In the genomic region with DNA sequence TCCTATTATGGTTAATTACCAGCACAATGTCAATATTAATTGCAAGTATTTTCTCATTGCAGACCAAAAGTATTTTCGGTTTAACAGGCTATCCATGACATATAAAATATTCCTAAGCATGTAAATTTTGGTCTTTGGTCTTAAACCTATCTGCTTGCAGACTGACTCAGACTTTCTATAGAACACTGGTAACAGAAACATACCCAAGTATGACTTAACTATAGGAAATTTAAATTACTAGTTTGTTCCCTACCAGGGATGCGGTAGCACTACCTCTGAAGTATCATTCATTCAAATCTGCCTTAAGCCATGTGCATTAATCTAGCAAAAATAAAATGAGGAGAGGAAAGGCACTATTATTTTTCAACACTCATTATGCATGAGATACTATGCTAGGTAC, we compare ENCODE assay signal across 18 cellular contexts. TPM values are rescaled to one million over a fixed set of nuclear protein-coding genes. Genes with fewer than 3 reads are reported as not detected.
DNase-seq lines count a peak whose midpoint lies in the region; ATAC-seq, FAIRE-seq and TF ChIP-seq lines count a peak whose summit lies in the region.
"Had no signal": no experiment of that assay in that cellular context is flagged by ENCODE, and none has a peak within 500 bp of the region (broad histone marks: within the 10 kb centered on the region; RNA-seq: fewer than 3 reads in every experiment).

No MANE protein-coding gene starts in this region.

- H3K27ac Mint-ChIP-seq in activated T-cell treated with anti-CD3 and anti-CD28 coated beads, Interleukin-2, amount 50 U/mL, for 72 hours = peak overlapping the region; percentile 86
- peak overlapping the region; percentile 54 for H3K27ac Mint-ChIP-seq in activated naive CD8-positive, alpha-beta T cell treated with anti-CD3 and anti-CD28 coated beads for 36 hours
- peak overlapping the region; percentile 76 for H3K27ac Mint-ChIP-seq in stimulated activated naive CD8-positive, alpha-beta T cell treated with anti-CD3 and anti-CD28 coated beads, Interleukin-15, Interleukin-2, amounts not matched to agents 100 ng/mL and 50 ng/mL, for 24 hours

- no peak overlapping the region for H3K9ac ChIP-seq in MM.1S (ENCODE audit: low read length)

- H3F3A ChIP-seq in MM.1S (ENCODE audit: insufficient read depth, low read length) = peaks cover 12% of the 10 kb centered on the region

- no peak for DNase-seq in activated T-cell treated with anti-CD3 and anti-CD28 coated beads, Interleukin-2, amount 50 U/mL, for 72 hours
- no peak for DNase-seq in activated T-cell treated with anti-CD3 and anti-CD28 coated beads, Interleukin-2, amount 50 U/mL, for 48 hours
- DNase-seq in GM19239 (ENCODE audit: insufficient read length, low spot score) (no peak), MM.1S (no peak)
- no peak for DNase-seq in activated naive CD8-positive, alpha-beta T cell treated with anti-CD3 and anti-CD28 coated beads for 36 hours
- DNase-seq: AML-193, EL, KBM-7, MG63, NCI-H1105 treated with DMSO at 0.1 percent for 48 hours, NCI-H187 treated with DMSO at 0.1 percent for 48 hours, NCI-H2171, NCI-H446 treated with DMSO at 0.1 percent for 48 hours, SIG-M5 had no signal

- peak; percentile 23 to 25 for ATAC-seq in activated T-cell treated with anti-CD3 and anti-CD28 coated beads, Interleukin-2, amount 50 U/mL, for 72 hours (replicated peaks in 1 of 2)
- ATAC-seq in HG02852 (IDR thresholded peaks at IDR 0.05; ENCODE audit: unreplicated experiment) = no peak

- no peaks in the 10 kb centered on the region for H4K20me1 ChIP-seq in MM.1S (ENCODE audit: insufficient read depth, low read length)

- no peak for TF ChIP-seq CTCF in MM.1S (IDR thresholded peaks at IDR 0.05; ENCODE audit: low read length)

- no peaks in the 10 kb centered on the region for H3K27me3 ChIP-seq in MM.1S (replicated peaks; ENCODE audit: insufficient read depth, low read length)
- H3K27me3 ChIP-seq: MG63 had no signal

- peak overlapping the region; percentile 50 to 52 for H3K4me3 Mint-ChIP-seq in activated T-cell treated with anti-CD3 and anti-CD28 coated beads, Interleukin-2, amount 50 U/mL, for 72 hours
- peak overlapping the region; percentile 14 for H3K4me3 Mint-ChIP-seq in activated naive CD8-positive, alpha-beta T cell treated with anti-CD3 and anti-CD28 coated beads for 36 hours
- H3K4me3 Mint-ChIP-seq in stimulated activated naive CD8-positive, alpha-beta T cell treated with anti-CD3 and anti-CD28 coated beads, Interleukin-15, Interleukin-2, amounts not matched to agents 100 ng/mL and 50 ng/mL, for 24 hours = peak overlapping the region; percentile 47

- peaks cover 32% of the 10 kb centered on the region for H3K4me1 ChIP-seq in MM.1S (ENCODE audit: low read length)

- H3K4me3 ChIP-seq in MM.1S (ENCODE audit: low read length) = no peak overlapping the region
- H3K4me3 ChIP-seq: MG63 had no signal

- peaks cover 9% of the 10 kb centered on the region; the same call in 1 of the 2 replicates for H3K36me3 ChIP-seq in MM.1S (replicated peaks; ENCODE audit: insufficient read depth, low read length)

- H3K9me3 ChIP-seq in MM.1S (replicated peaks; ENCODE audit: insufficient read depth, low read length) = no peaks in the 10 kb centered on the region
- H3K9me3 ChIP-seq: MG63 had no signal

- no peak overlapping the region for H2AFZ ChIP-seq in MM.1S (ENCODE audit: low read length)

- H3K9me3 Mint-ChIP-seq in activated T-cell treated with anti-CD3 and anti-CD28 coated beads, Interleukin-2, amount 50 U/mL, for 72 hours = no peaks in the 10 kb centered on the region
- H3K9me3 Mint-ChIP-seq in activated naive CD8-positive, alpha-beta T cell treated with anti-CD3 and anti-CD28 coated beads for 36 hours = no peaks in the 10 kb centered on the region
- H3K9me3 Mint-ChIP-seq in stimulated activated naive CD8-positive, alpha-beta T cell treated with anti-CD3 and anti-CD28 coated beads, Interleukin-15, Interleukin-2, amounts not matched to agents 100 ng/mL and 50 ng/mL, for 24 hours = no peaks in the 10 kb centered on the region

- H3K9me2 ChIP-seq in MM.1S (replicated peaks; ENCODE audit: insufficient read depth, low read length) = no peaks in the 10 kb centered on the region

- H3K27ac ChIP-seq in MM.1S (ENCODE audit: low read length) = no peak overlapping the region
- H3K27ac ChIP-seq: HL-60 had no signal

- FAIRE-seq in GM19239 (lab: Jason Lieb, UNC) = peak; percentile 18
- FAIRE-seq: H1 had no signal

- peaks cover 71% of the 10 kb centered on the region for H3K4me1 Mint-ChIP-seq in activated T-cell treated with anti-CD3 and anti-CD28 coated beads, Interleukin-2, amount 50 U/mL, for 72 hours (ENCODE audit: low read depth)
- H3K4me1 Mint-ChIP-seq in activated naive CD8-positive, alpha-beta T cell treated with anti-CD3 and anti-CD28 coated beads for 36 hours = peaks cover 47% of the 10 kb centered on the region
- peaks cover 71% of the 10 kb centered on the region for H3K4me1 Mint-ChIP-seq in stimulated activated naive CD8-positive, alpha-beta T cell treated with anti-CD3 and anti-CD28 coated beads, Interleukin-15, Interleukin-2, amounts not matched to agents 100 ng/mL and 50 ng/mL, for 24 hours (ENCODE audit: low read depth)

- H3K4me2 ChIP-seq in MM.1S (ENCODE audit: low read depth, low read length) = no peak overlapping the region

- peaks cover 19% of the 10 kb centered on the region for H3K79me2 ChIP-seq in MM.1S (ENCODE audit: low read length)

- H3K27me3 Mint-ChIP-seq in activated T-cell treated with anti-CD3 and anti-CD28 coated beads, Interleukin-2, amount 50 U/mL, for 72 hours (ENCODE audit: low read depth) = no peaks in the 10 kb centered on the region
- H3K27me3 Mint-ChIP-seq in activated naive CD8-positive, alpha-beta T cell treated with anti-CD3 and anti-CD28 coated beads for 36 hours = no peaks in the 10 kb centered on the region
- H3K27me3 Mint-ChIP-seq in stimulated activated naive CD8-positive, alpha-beta T cell treated with anti-CD3 and anti-CD28 coated beads, Interleukin-15, Interleukin-2, amounts not matched to agents 100 ng/mL and 50 ng/mL, for 24 hours = no peaks in the 10 kb centered on the region

- H3K36me3 Mint-ChIP-seq in activated T-cell treated with anti-CD3 and anti-CD28 coated beads, Interleukin-2, amount 50 U/mL, for 72 hours (ENCODE audit: insufficient read depth in 2 of 2) = peaks cover 11 to 31% of the 10 kb centered on the region in 2 donors
- peaks cover 38% of the 10 kb centered on the region for H3K36me3 Mint-ChIP-seq in activated naive CD8-positive, alpha-beta T cell treated with anti-CD3 and anti-CD28 coated beads for 36 hours
- H3K36me3 Mint-ChIP-seq in stimulated activated naive CD8-positive, alpha-beta T cell treated with anti-CD3 and anti-CD28 coated beads, Interleukin-15, Interleukin-2, amounts not matched to agents 100 ng/mL and 50 ng/mL, for 24 hours (ENCODE audit: low read depth) = peaks cover 67% of the 10 kb centered on the region

RNA-seq across cellular contexts. Expression of gene TAF1A, which starts 2.9 kb away (rescaled TPM):
- total RNA-seq in activated T-cell treated with anti-CD3 and anti-CD28 coated beads, Interleukin-2, amount 50 U/mL, for 72 hours = 10 to 100 TPM; 12.0 to 15.1 TPM
- total RNA-seq in activated naive CD8-positive, alpha-beta T cell treated with anti-CD3 and anti-CD28 coated beads for 36 hours = 10 to 100 TPM; 20.3 to 23.1 TPM

RNA-seq across cellular contexts. Expression of gene MIA3, which starts 31.1 kb away (rescaled TPM):
- 10 to 100 TPM; 52.2 to 61.5 TPM for total RNA-seq in activated T-cell treated with anti-CD3 and anti-CD28 coated beads, Interleukin-2, amount 50 U/mL, for 72 hours
- total RNA-seq in activated naive CD8-positive, alpha-beta T cell treated with anti-CD3 and anti-CD28 coated beads for 36 hours = 10 to 100 TPM; 46.8 to 48.6 TPM

RNA-seq across cellular contexts. Expression of gene HHIPL2, which starts 38.9 kb away (rescaled TPM):
- under 1 TPM in 1 of 2 donors, not detected in 1; 0.56 TPM for total RNA-seq in activated T-cell treated with anti-CD3 and anti-CD28 coated beads, Interleukin-2, amount 50 U/mL, for 72 hours
- total RNA-seq in activated naive CD8-positive, alpha-beta T cell treated with anti-CD3 and anti-CD28 coated beads for 36 hours = under 1 TPM; 0.14 to 0.18 TPM
- total RNA-seq: H1 had no signal
